Comparison of ENCODE assay signal across 20 cellular contexts in the genomic region with DNA sequence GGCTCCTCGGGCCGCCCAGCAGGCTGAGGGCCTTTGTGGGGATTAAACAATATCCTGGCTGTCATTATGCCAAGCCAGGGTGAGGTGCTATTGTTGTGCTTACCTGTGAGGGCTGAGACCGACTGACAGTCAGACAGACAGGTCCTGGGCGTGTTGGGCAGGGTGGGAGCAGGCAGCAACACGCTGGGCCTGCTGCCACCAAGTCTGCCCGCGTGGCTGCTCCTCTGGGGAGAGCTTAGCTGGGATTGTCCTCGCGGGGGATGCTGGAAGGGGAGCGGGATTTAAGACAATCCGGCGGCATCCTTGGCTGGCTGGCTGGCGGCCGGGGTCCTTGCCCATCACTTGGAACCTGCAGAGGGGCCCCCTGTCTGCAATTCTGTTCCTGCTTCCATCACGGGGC. TPM values are rescaled to one million over a fixed set of nuclear protein-coding genes. Genes with fewer than 3 reads are reported as not detected.
DNase-seq lines count a peak whose midpoint lies in the region; ATAC-seq, FAIRE-seq and TF ChIP-seq lines count a peak whose summit lies in the region.
"Had no signal": no experiment of that assay in that cellular context is flagged by ENCODE, and none has a peak within 500 bp of the region (broad histone marks: within the 10 kb centered on the region; RNA-seq: fewer than 3 reads in every experiment).

No MANE protein-coding gene starts in this region.

- no peak overlapping the region for H4K8ac ChIP-seq in H9 (replicated peaks; ENCODE audit: insufficient read length, low read depth, low read length)

- H2BK20ac ChIP-seq in H9 (ENCODE audit: low read depth, low read length, poor library complexity, severe bottlenecking) = no peak overlapping the region

- H3K14ac ChIP-seq in H9 (ENCODE audit: insufficient read depth, low read length) = no peak overlapping the region; the same call in 1 of the 2 replicates

- 0 out of 7 replicates have a peak overlapping the region, but pooled peaks of 2 of the 3 experiments have one; percentile 6 to 64 for H3K27ac Mint-ChIP-seq in H9
- no peak overlapping the region for H3K27ac Mint-ChIP-seq in activated CD8-positive, alpha-beta T cell treated with anti-CD3 and anti-CD28 coated beads, Interleukin-2, amount 10 ng/mL, durations not matched to agents 7 days and 5 days
- H3K27ac Mint-ChIP-seq: HFFc6 had no signal

- H4K5ac ChIP-seq in H9 (ENCODE audit: insufficient read length, low read depth, low read length) = no peak overlapping the region

- H2AFZ ChIP-seq in H9 (ENCODE audit: low read length) (no peak overlapping the region), mammary epithelial cell (ENCODE audit: low read depth, low read length) (no peak overlapping the region), keratinocyte (ENCODE audit: control insufficient read depth, low read length) (no peak overlapping the region)

- no peaks in the 10 kb centered on the region for H3K27me3 ChIP-seq in H9 (ENCODE audit: insufficient read depth, low read length)
- no peaks in the 10 kb centered on the region for H3K27me3 ChIP-seq in mammary epithelial cell (ENCODE audit: insufficient read depth, low read length)
- H3K27me3 ChIP-seq in keratinocyte (ENCODE audit: control insufficient read depth, extremely low read depth, insufficient read depth, low read length) = no peaks in the 10 kb centered on the region

- BruUV-seq in mammary epithelial cell (replicated peaks; lab: Mats Ljungman, UMichigan) = TSS peak; percentile 7

- no peak overlapping the region for H3K18ac ChIP-seq in H9 (ENCODE audit: insufficient read length, low read depth, low read length)

- H2BK5ac ChIP-seq in H9 (ENCODE audit: insufficient read length, low read length) = no peak overlapping the region

- no peak overlapping the region for H3K4ac ChIP-seq in H9 (ENCODE audit: low read depth, low read length)

- H4K20me1 ChIP-seq in H9 (ENCODE audit: control insufficient read depth, insufficient read depth, insufficient read length) (no peaks in the 10 kb centered on the region), mammary epithelial cell (ENCODE audit: insufficient read depth, low read length) (no peaks in the 10 kb centered on the region), keratinocyte (ENCODE audit: control insufficient read depth, extremely low read depth, insufficient read depth, low read length) (peaks cover 28% of the 10 kb centered on the region)

- H3K9ac ChIP-seq in H9 (ENCODE audit: extremely low read depth, insufficient read length, low read length) (no peak overlapping the region), mammary epithelial cell (ENCODE audit: insufficient read depth, low read length) (no peak overlapping the region), keratinocyte (ENCODE audit: control insufficient read depth, extremely low read depth, insufficient read depth, low read length) (peak overlapping the region; percentile 28)

- DNase-seq in H9 (peak; percentile 25), HPDE6-E6E7 (ENCODE audit: extremely low spot score) (peak; percentile 48), mammary epithelial cell (peak; percentile 70), keratinocyte (ENCODE audit: low read depth, low spot score) (no peak)
- DNase-seq in activated CD8-positive, alpha-beta T cell treated with anti-CD3 and anti-CD28 coated beads, Interleukin-2, amount 10 ng/mL, durations not matched to agents 7 days and 5 days = no peak
- DNase-seq in NK-92 treated with Interleukin-12 subunit alpha and Interleukin-12 subunit beta, amount 100 ng/mL, for 24 hours (lab: John Stamatoyannopoulos, UW) = no peak
- DNase-seq: CD4-positive, CD25-positive, alpha-beta regulatory T cell; DMS79 treated with DMSO at 0.1 percent for 48 hours; HFFc6; KBM-7; NCI-H1092; NCI-H1436 treated with DMSO at 0.1 percent for 48 hours; NCI-H1930; NCI-H748 treated with DMSO at 0.1 percent for 48 hours; OCI-M1; Right ventricle myocardium superior had no signal

- H3K4me2 ChIP-seq in H9 (ENCODE audit: insufficient read depth, insufficient read length, low read length) (no peak overlapping the region), mammary epithelial cell (ENCODE audit: insufficient read depth, low read depth, low read length) (no peak overlapping the region), keratinocyte (ENCODE audit: control insufficient read depth, extremely low read depth, insufficient read depth, low read depth, low read length) (peak overlapping the region; percentile 2)

- H3K4me3 Mint-ChIP-seq in H9 = no peak overlapping the region
- H3K4me3 Mint-ChIP-seq in activated CD8-positive, alpha-beta T cell treated with anti-CD3 and anti-CD28 coated beads, Interleukin-2, amount 10 ng/mL, durations not matched to agents 7 days and 5 days = no peak overlapping the region
- H3K4me3 Mint-ChIP-seq: CD4-positive, CD25-positive, alpha-beta regulatory T cell; HFFc6 had no signal

- in situ Hi-C loops in mammary epithelial cell (cut with MboI; ENCODE audit: low sequenced_read_pairs in 2 of 2) = no loop called here

- H2BK120ac ChIP-seq in H9 (ENCODE audit: low read depth, low read length, poor library complexity, severe bottlenecking) = no peak overlapping the region

- H3K23me2 ChIP-seq in H9 (ENCODE audit: insufficient read length, low read depth, low read length, poor library complexity, severe bottlenecking) = no peaks in the 10 kb centered on the region

- no peak overlapping the region for H2AK5ac ChIP-seq in H9 (ENCODE audit: insufficient read length, low read length)

- H3K79me1 ChIP-seq in H9 (ENCODE audit: insufficient read depth, low read depth, low read length, poor library complexity, severe bottlenecking) = no peaks in the 10 kb centered on the region

- H2BK15ac ChIP-seq in H9 (ENCODE audit: low read depth, low read length) = no peak overlapping the region

- H3K4me1 ChIP-seq in H9 (ENCODE audit: insufficient read depth, low read length) = peaks cover 2% of the 10 kb centered on the region; the same call in 1 of the 2 replicates
- H3K4me1 ChIP-seq in mammary epithelial cell (ENCODE audit: insufficient read depth, low read length) = peaks cover 16% of the 10 kb centered on the region
- peaks cover 28% of the 10 kb centered on the region for H3K4me1 ChIP-seq in keratinocyte (ENCODE audit: control insufficient read depth, extremely low read depth, insufficient read depth, low read length)

- TF ChIP-seq CTCF in H9 (conservative IDR thresholded peaks at IDR 0.05) (no peak), mammary epithelial cell (conservative IDR thresholded peaks at IDR 0.05 in 1 of 2, IDR thresholded peaks at IDR 0.05 in 1 of 2; ENCODE audit: extremely low read depth in 1 of 2, insufficient read depth in 1 of 2, low read depth in 1 of 2, low read length in 2 of 2) (peak in 1 of 2 donors; percentile 16), keratinocyte (optimal IDR thresholded peaks at IDR 0.05 in 1 of 3, IDR thresholded peaks at IDR 0.05 in 1 of 3, conservative IDR thresholded peaks at IDR 0.05 in 1 of 3; ENCODE audit: extremely low read depth in 1 of 3, insufficient read depth in 2 of 3, low read length in 3 of 3) (peak in 1 of 3 experiments; percentile 21)

- peak; percentile 99 for FAIRE-seq in keratinocyte (lab: Jason Lieb, UNC)
- FAIRE-seq: HepG2, RCC 7860 had no signal

- peaks cover 4 to 9% (median 9%) of the 10 kb centered on the region in 3 experiments; a peak in 5 of 7 replicates for H3K36me3 Mint-ChIP-seq in H9 (ENCODE audit: insufficient read depth in 1 of 3, low read depth in 3 of 3)
- peaks cover 25% of the 10 kb centered on the region for H3K36me3 Mint-ChIP-seq in activated CD8-positive, alpha-beta T cell treated with anti-CD3 and anti-CD28 coated beads, Interleukin-2, amount 10 ng/mL, durations not matched to agents 7 days and 5 days (ENCODE audit: low read depth)

- no CpG with 5 or more reads among the region's 15 CpGs for WGBS in H9 (ENCODE audit: extremely low coverage, insufficient read length, low lambda C conversion rate)
- WGBS in mammary epithelial cell (ENCODE audit: low coverage, missing lambda C conversion rate) = 30% methylated on average over 14 of the region's 15 CpGs

- H3K79me2 ChIP-seq in H9 (ENCODE audit: insufficient read depth, low read length) (no peaks in the 10 kb centered on the region; the same call in 1 of the 2 replicates), mammary epithelial cell (ENCODE audit: insufficient read depth, low read length) (peaks cover 96% of the 10 kb centered on the region), keratinocyte (ENCODE audit: control insufficient read depth, insufficient read depth, low read length) (peaks cover 81% of the 10 kb centered on the region)

- ATAC-seq in HG02623 (IDR thresholded peaks at IDR 0.05; ENCODE audit: unreplicated experiment) (no peak), GM21390 (IDR thresholded peaks at IDR 0.05; ENCODE audit: unreplicated experiment) (no peak)
- ATAC-seq in activated CD8-positive, alpha-beta T cell treated with anti-CD3 and anti-CD28 coated beads, Interleukin-2, amount 10 ng/mL, durations not matched to agents 7 days and 5 days = no peak
- ATAC-seq: HepG2 had no signal

- no peaks in the 10 kb centered on the region; the same call in 1 of the 2 replicates for H3K27me3 Mint-ChIP-seq in H9 (ENCODE audit: low read depth)
- no peaks in the 10 kb centered on the region for H3K27me3 Mint-ChIP-seq in activated CD8-positive, alpha-beta T cell treated with anti-CD3 and anti-CD28 coated beads, Interleukin-2, amount 10 ng/mL, durations not matched to agents 7 days and 5 days (ENCODE audit: low read depth)
- H3K27me3 Mint-ChIP-seq: CD4-positive, CD25-positive, alpha-beta regulatory T cell had no signal

- POLR2A ChIA-PET in activated CD8-positive, alpha-beta T cell treated with anti-CD3 and anti-CD28 coated beads, Interleukin-2, amount 10 ng/mL, durations not matched to agents 7 days and 5 days (lab: Charles Lee) = no interaction called here

- no peak overlapping the region for H3K4me3 ChIP-seq in mammary epithelial cell (replicated peaks in 1 of 3; ENCODE audit: insufficient read depth in 1 of 3, low read depth in 2 of 3, low read length in 3 of 3)
- H3K4me3 ChIP-seq in keratinocyte (ENCODE audit: control insufficient read depth in 2 of 3, extremely low read depth in 1 of 3, insufficient read depth in 2 of 3, low read depth in 1 of 3, low read length in 3 of 3) = no peak overlapping the region

- H3K9me1 ChIP-seq in keratinocyte (ENCODE audit: control insufficient read depth, extremely low read depth, insufficient read depth, low read length) = peaks cover 17% of the 10 kb centered on the region

- H3T11ph ChIP-seq in H9 (ENCODE audit: low read length) = no peak overlapping the region

- no peak overlapping the region for H2BK12ac ChIP-seq in H9 (ENCODE audit: insufficient read length, low read depth, low read length)

- peaks cover 17% of the 10 kb centered on the region for H3K36me3 ChIP-seq in mammary epithelial cell (ENCODE audit: insufficient read depth, low read length)
- peaks cover 27 to 32% of the 10 kb centered on the region in 2 experiments for H3K36me3 ChIP-seq in keratinocyte (ENCODE audit: control insufficient read depth in 2 of 2, extremely low read depth in 1 of 2, insufficient read depth in 2 of 2, low read length in 2 of 2)

- H3K27ac ChIP-seq in H9 (ENCODE audit: insufficient read length, low read depth, low read length) (no peak overlapping the region), mammary epithelial cell (ENCODE audit: insufficient read depth, low read depth, low read length) (no peak overlapping the region), keratinocyte (ENCODE audit: control insufficient read depth, insufficient read depth, low read length) (peak overlapping the region; percentile 8)

- dilution Hi-C loops in mammary epithelial cell (cut with HindIII; ENCODE audit: low sequenced_read_pairs) = loop anchor here (5.0 kb wide), 1 partner anchor 46 kb away; no protein-coding TSS in a partner anchor
- dilution Hi-C loops in keratinocyte (cut with MboI; ENCODE audit: extremely low pct_ligation_motif_present, low sequenced_read_pairs) = no loop called here

- H3K9me3 Mint-ChIP-seq in H9 = peaks cover 0 to 2% of the 10 kb centered on the region in 2 experiments; a peak in 1 of 5 replicates
- no peaks in the 10 kb centered on the region for H3K9me3 Mint-ChIP-seq in activated CD8-positive, alpha-beta T cell treated with anti-CD3 and anti-CD28 coated beads, Interleukin-2, amount 10 ng/mL, durations not matched to agents 7 days and 5 days (ENCODE audit: insufficient read depth)
- H3K9me3 Mint-ChIP-seq: CD4-positive, CD25-positive, alpha-beta regulatory T cell; HFFc6 had no signal

- peaks cover 33 to 50% of the 10 kb centered on the region in 2 experiments for H3K4me1 Mint-ChIP-seq in H9
- H3K4me1 Mint-ChIP-seq in activated CD8-positive, alpha-beta T cell treated with anti-CD3 and anti-CD28 coated beads, Interleukin-2, amount 10 ng/mL, durations not matched to agents 7 days and 5 days (ENCODE audit: low read depth) = peaks cover 31% of the 10 kb centered on the region

- no peak overlapping the region for H3K56ac ChIP-seq in H9 (ENCODE audit: insufficient read length, low read depth, low read length)

- intact Hi-C loops in mammary epithelial cell (cut with micrococcal nuclease) = loop anchor here (2.0 kb wide), 2 partner anchors 50 to 62 kb away; no protein-coding TSS in a partner anchor

- H4K91ac ChIP-seq in H9 (ENCODE audit: insufficient read length, low read depth, low read length) = no peak overlapping the region

- H3K23ac ChIP-seq in H9 (ENCODE audit: insufficient read length, low read depth, low read length) = no peak overlapping the region

- CTCF ChIA-PET in mammary epithelial cell (lab: Charles Lee; ENCODE audit: low non-redundant PET) = no interaction called here
- CTCF ChIA-PET in activated CD8-positive, alpha-beta T cell treated with anti-CD3 and anti-CD28 coated beads, Interleukin-2, amount 10 ng/mL, durations not matched to agents 7 days and 5 days (lab: Charles Lee) = no interaction called here

- H3K9me3 ChIP-seq in H9 (ENCODE audit: control insufficient read depth, low read depth, low read length) = no peaks in the 10 kb centered on the region
- no peaks in the 10 kb centered on the region for H3K9me3 ChIP-seq in mammary epithelial cell (replicated peaks; ENCODE audit: insufficient read depth, low read length)
- no peaks in the 10 kb centered on the region for H3K9me3 ChIP-seq in keratinocyte (ENCODE audit: control insufficient read depth, low read depth, low read length)

RNA-seq across cellular contexts. Expression of gene ITPR3, which starts 20.0 kb away (rescaled TPM):
- total RNA-seq in H9 (2021) = 39.1 and 40.3 TPM in 2 replicates
- 100 to 1,000 TPM; 125 to 155 TPM for total RNA-seq in mammary epithelial cell
- polyA plus RNA-seq in mammary epithelial cell = 106 TPM
- 270 TPM for polyA minus RNA-seq in mammary epithelial cell
- 43.3 to 78.0 TPM (median 45.0 TPM) in 3 replicates for polyA plus RNA-seq in keratinocyte
- polyA plus RNA-seq in keratinocyte (2011; ENCODE audit: low read depth) = 43.1 TPM
- 39.3 and 57.7 TPM in 2 replicates for polyA plus RNA-seq in keratinocyte (2011; cell fraction: cytosol; rRNA removed)
- polyA plus RNA-seq in keratinocyte (2011; cell fraction: nucleus; rRNA removed) = 283 and 333 TPM in 2 replicates
- polyA plus RNA-seq in keratinocyte (2012; ENCODE audit: low replicate concordance) = 49.7 and 77.8 TPM in 2 replicates
- polyA minus RNA-seq in keratinocyte = 101 to 338 TPM (median 132 TPM) in 3 replicates
- polyA minus RNA-seq in keratinocyte (2011; cell fraction: cytosol; rRNA and poly(A)+ RNA removed) = 94.4 TPM
- 224 and 276 TPM in 2 replicates for polyA minus RNA-seq in keratinocyte (2011; cell fraction: nucleus; rRNA and poly(A)+ RNA removed)
- 10 to 100 TPM; 57.8 to 59.3 TPM for total RNA-seq in activated CD8-positive, alpha-beta T cell treated with anti-CD3 and anti-CD28 coated beads, Interleukin-2, amount 10 ng/mL, durations not matched to agents 7 days and 5 days

Comparison
In these comparisons a context has a peak if more than half of its experiments do, and no peak if none do; other contexts are left out.
1. DNase-seq: peak in H9 (single experiment), HPDE6-E6E7 (single experiment) and mammary epithelial cell (single experiment); none in keratinocyte (single experiment), activated CD8-positive, alpha-beta T cell treated with anti-CD3 and anti-CD28 coated beads, Interleukin-2, amount 10 ng/mL, durations not matched to agents 7 days and 5 days (single experiment) and NK-92 treated with Interleukin-12 subunit alpha and Interleukin-12 subunit beta, amount 100 ng/mL, for 24 hours (single experiment).